ENCODE assay signal across 24 cellular contexts in genomic region chr3:138432576-138433240, GRCh38. TPM values are rescaled to one million over a fixed set of nuclear protein-coding genes. Genes with fewer than 3 reads are reported as not detected.
"Had no signal": no experiment of that assay in that cellular context is flagged by ENCODE, and none has a peak within 500 bp of the region (broad histone marks: within the 10 kb centered on the region; RNA-seq: fewer than 3 reads in every experiment).

No MANE protein-coding gene starts in this region.

- ATAC-seq: esophagus mucosa, heart right ventricle had no signal

- H3K36me3 ChIP-seq: heart right ventricle, neutrophil, sigmoid colon, stomach, thoracic aorta, transverse colon had no signal

- H3K27ac ChIP-seq: dorsolateral prefrontal cortex, heart right ventricle, neutrophil, sigmoid colon, skin epidermis, stomach, thoracic aorta, transverse colon had no signal

- DNase-seq: cortex of kidney; dorsolateral prefrontal cortex; effector CD8-positive, alpha-beta T cell; heart right ventricle; hypothalamus; kidney glomerular epithelial cell; mammary epithelial cell; nephron progenitor cell; posterior cingulate gyrus; sigmoid colon; stimulated activated CD4-positive, alpha-beta T cell treated with anti-CD3 and anti-CD28 coated beads, Interleukin-2, amount 100 ng/mL, for 24 hours; stimulated activated CD4-positive, alpha-beta T cell treated with anti-CD3 and anti-CD28 coated beads, Interleukin-4, amount 100 ng/mL, for 4 hours; stimulated activated naive CD4-positive, alpha-beta T cell; stomach; substantia nigra; transverse colon had no signal

- H3K36me3 Mint-ChIP-seq: mesothelial cell of epicardium had no signal

- H3K27ac Mint-ChIP-seq: mesothelial cell of epicardium, nephron progenitor cell had no signal

- H3K9me3 Mint-ChIP-seq: mesothelial cell of epicardium had no signal

- H3K4me3 Mint-ChIP-seq: mesothelial cell of epicardium, nephron progenitor cell had no signal

- H3K4me3 ChIP-seq: sigmoid colon had no signal

- H3K4me1 Mint-ChIP-seq: mesothelial cell of epicardium, nephron progenitor cell had no signal

RNA-seq across cellular contexts. Expression of gene ESYT3, which starts 1.7 kb away (rescaled TPM):
- total RNA-seq: glomerular endothelial cell, pulmonary artery endothelial cell had no signal
- polyA plus RNA-seq: fibroblast of lung had no signal
